2 cellular contexts compared by ENCODE assay signal in genomic region chr2:98422449-98422848, GRCh38.
A peak's percentile ranks its signal among the peaks of the same experiment; 100 is the strongest.
TF ChIP-seq lines count a peak whose summit lies in the region.

No MANE protein-coding gene starts in this region.

TF ChIP-seq in HepG2, 621 proteins besides CTCF, POLR2A, EP300 and RAD21 (continued from another document):
- TF ChIP-seq ZNF317 (CRISPR knock-in tag; IDR thresholded peaks at IDR 0.05) (peak; percentile 98), ZNF510 (CRISPR knock-in tag; IDR thresholded peaks at IDR 0.05; ENCODE audit: low read depth) (no peak)

TF ChIP-seq in GM12878, 131 proteins besides CTCF, POLR2A, EP300 and RAD21 (continued from another document):
- TF ChIP-seq CBX5 (IDR thresholded peaks at IDR 0.05; ENCODE audit: low read depth) = peak; percentile 74; the same call in 1 of the 2 replicates
- TF ChIP-seq FOS (IDR thresholded peaks at IDR 0.05; ENCODE audit: borderline replicate concordance, extremely low read depth, insufficient read length) = no peak
- no peak for TF ChIP-seq CBFB (IDR thresholded peaks at IDR 0.05; ENCODE audit: low read depth)
